1 cellular context compared by ENCODE assay signal in genomic region chr2:206086683-206087350, GRCh38.
TF ChIP-seq lines count a peak whose summit lies in the region.

No MANE protein-coding gene starts in this region.

TF ChIP-seq in GM12878, 131 proteins besides CTCF, POLR2A, EP300 and RAD21 (continued from another document):
- TF ChIP-seq KDM1A (IDR thresholded peaks at IDR 0.05; ENCODE audit: borderline replicate concordance) (no peak), CHD1 (IDR thresholded peaks at IDR 0.05; ENCODE audit: low read depth, low read length) (no peak), NFYA (IDR thresholded peaks at IDR 0.05; ENCODE audit: borderline replicate concordance, low read depth, low read length) (no peak), DPF2 (IDR thresholded peaks at IDR 0.05) (no peak), E2F4 (IDR thresholded peaks at IDR 0.05; ENCODE audit: low read depth, low read length) (no peak), RUNX3 (IDR thresholded peaks at IDR 0.05; ENCODE audit: low read length) (no peak), ZBTB33 (IDR thresholded peaks at IDR 0.05) (no peak), RELA (IDR thresholded peaks at IDR 0.05; ENCODE audit: borderline replicate concordance, partially characterized antibody) (no peak), CREM (IDR thresholded peaks at IDR 0.05; ENCODE audit: low read depth) (no peak), CHD2 (IDR thresholded peaks at IDR 0.05; ENCODE audit: borderline replicate concordance, low read depth, low read length) (no peak), BCL11A (IDR thresholded peaks at IDR 0.05; ENCODE audit: low read depth, low read length) (no peak)
TF ChIP-seq in GM12878: peak in this region for 0.
